8 cellular contexts compared by ENCODE assay signal in the genomic region with DNA sequence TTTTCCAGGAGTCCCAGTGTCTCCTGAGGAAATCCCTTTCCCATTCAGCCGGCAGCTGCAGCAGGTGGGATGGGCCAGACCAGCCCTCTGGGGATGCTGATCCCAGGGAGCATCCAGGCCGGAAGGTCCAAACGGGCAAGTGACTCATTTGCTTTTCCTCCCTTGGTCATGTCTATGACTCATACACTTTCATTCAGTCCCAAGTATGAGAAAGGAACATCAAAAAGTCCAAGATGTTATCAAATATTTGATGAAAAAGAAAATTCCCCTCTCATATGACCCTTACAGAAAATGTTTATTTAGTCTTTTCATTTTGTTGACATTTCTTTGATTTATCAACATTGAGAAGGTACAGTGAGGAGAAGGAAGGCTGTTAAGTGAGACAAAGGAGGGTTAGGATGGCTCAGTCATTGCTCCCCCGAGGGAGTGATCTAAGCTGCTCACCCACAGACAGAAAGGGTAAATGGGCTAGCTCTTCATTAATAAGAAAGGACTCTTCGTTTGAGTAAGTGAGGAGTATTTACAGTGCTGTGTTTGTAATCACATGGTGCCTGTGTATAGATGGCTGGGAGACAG.
DNase-seq lines count a peak whose midpoint lies in the region; ATAC-seq and TF ChIP-seq lines count a peak whose summit lies in the region.

No MANE protein-coding gene starts in this region.

- H3K27me3 ChIP-seq in ACC112 (ENCODE audit: insufficient read depth, low read length): no peaks in the 10 kb centered on the region
- no peaks in the 10 kb centered on the region for H3K27me3 ChIP-seq in breast epithelium

- no peak overlapping the region for H2AFZ ChIP-seq in ACC112 (ENCODE audit: low read length, unreplicated experiment)

- 30 to 36% methylated on average over 5 of the region's 5 CpGs for WGBS in lower leg skin, 2 donors

- no peaks in the 10 kb centered on the region for H3K79me2 ChIP-seq in ACC112 (ENCODE audit: control insufficient read depth, insufficient read depth, low read length, unreplicated experiment)

- H3K36me3 ChIP-seq in ACC112 (ENCODE audit: insufficient read depth, low read length): no peaks in the 10 kb centered on the region
- H3K36me3 ChIP-seq in breast epithelium: no peaks in the 10 kb centered on the region

- H3K27ac ChIP-seq in ACC112 (ENCODE audit: low read depth, low read length) (peak overlapping the region; percentile 64), breast epithelium (peak overlapping the region; percentile 41 to 58)

- no peaks in the 10 kb centered on the region for H3K9me3 ChIP-seq in breast epithelium

- intact Hi-C loops in breast epithelium (cut with DNase I; ENCODE audit: low total_unique reads) (no loop called here), lower leg skin (cut with DNase I; ENCODE audit: low total_unique reads) (no loop called here)

- no peak for ATAC-seq in GM18498 (IDR thresholded peaks at IDR 0.05; ENCODE audit: unreplicated experiment)

- H3K4me1 ChIP-seq in ACC112 (ENCODE audit: control insufficient read depth, insufficient read depth, low read length, unreplicated experiment) (peaks cover 40% of the 10 kb centered on the region), breast epithelium (peaks cover 0 to 5% of the 10 kb centered on the region in 2 donors)

- TF ChIP-seq CTCF in breast epithelium (IDR thresholded peaks at IDR 0.05) (no peak), lower leg skin (IDR thresholded peaks at IDR 0.05) (no peak)

- peak overlapping the region; percentile 6; the same call in 1 of the 2 replicates for H3K4me3 ChIP-seq in ACC112 (ENCODE audit: low read depth, low read length)
- no peak overlapping the region for H3K4me3 ChIP-seq in breast epithelium
- H3K4me3 ChIP-seq in lower leg skin (ENCODE audit: low read depth, poor library complexity, severe bottlenecking): no peak overlapping the region

- DNase-seq in HT1080 (ENCODE audit: low read depth) (peak; percentile 96), breast epithelium (ENCODE audit: low spot score in 2 of 2) (peak; percentile 57 to 70), lower leg skin (ENCODE audit: low spot score in 2 of 2) (peak; percentile 47 to 89), midbrain (lab: John Stamatoyannopoulos, UW) (no peak), NCI-H187 treated with DMSO at 0.1 percent for 48 hours (lab: John Stamatoyannopoulos, UW) (no peak), HUDEP-2 (lab: John Stamatoyannopoulos, UW; ENCODE audit: unreplicated experiment in 76 of 76) (no peak)

- no peak for TF ChIP-seq POLR2A in breast epithelium (IDR thresholded peaks at IDR 0.05)
- no peak for TF ChIP-seq POLR2A in lower leg skin (IDR thresholded peaks at IDR 0.05)

Comparison
In these comparisons a context has a peak if more than half of its experiments do, and no peak if none do; other contexts are left out.
1. DNase-seq: peak in HT1080 (single experiment), breast epithelium (2 of 2) and lower leg skin (2 of 2); none in midbrain (single experiment), NCI-H187 treated with DMSO at 0.1 percent for 48 hours (single experiment) and HUDEP-2 (0 of 76).